In genomic region chr10:90274721-90275468, GRCh38 we compare ENCODE assay signal across 29 cellular contexts.
DNase-seq lines count a peak whose midpoint lies in the region; ATAC-seq, FAIRE-seq and TF ChIP-seq lines count a peak whose summit lies in the region.
"Had no signal": no experiment of that assay in that cellular context is flagged by ENCODE, and none has a peak within 500 bp of the region (broad histone marks: within the 10 kb centered on the region; RNA-seq: fewer than 3 reads in every experiment).

No MANE protein-coding gene starts in this region.

- peak overlapping the region; percentile 11; the same call in 1 of the 2 replicates for H3K4me2 ChIP-seq in HCT116 (ENCODE audit: low read length)
- no peak overlapping the region for H3K4me2 ChIP-seq in keratinocyte (ENCODE audit: control insufficient read depth, extremely low read depth, insufficient read depth, low read depth, low read length)
- H3K4me2 ChIP-seq: hepatocyte had no signal

- no peaks in the 10 kb centered on the region for H3K9me1 ChIP-seq in keratinocyte (ENCODE audit: control insufficient read depth, extremely low read depth, insufficient read depth, low read length)

- TF ChIP-seq RAD21 in HCT116 (IDR thresholded peaks at IDR 0.05; ENCODE audit: low read depth) = no peak

- H3K79me2 ChIP-seq in HCT116 (ENCODE audit: insufficient read depth, low read length) (no peaks in the 10 kb centered on the region), keratinocyte (ENCODE audit: control insufficient read depth, insufficient read depth, low read length) (no peaks in the 10 kb centered on the region)
- H3K79me2 ChIP-seq: hepatocyte had no signal

- H4K20me1 ChIP-seq in HCT116 (ENCODE audit: insufficient read depth) (no peaks in the 10 kb centered on the region), keratinocyte (ENCODE audit: control insufficient read depth, extremely low read depth, insufficient read depth, low read length) (no peaks in the 10 kb centered on the region)

- H2AFZ ChIP-seq in HCT116 (ENCODE audit: low read depth, low read length, poor library complexity, severe bottlenecking) (no peak overlapping the region), keratinocyte (ENCODE audit: control insufficient read depth, low read length) (peak overlapping the region; percentile 11)
- H2AFZ ChIP-seq: hepatocyte had no signal

- DNase-seq in HCT116 (ENCODE audit: low read depth, low spot score) (no peak), RWPE1 (ENCODE audit: low spot score) (peak; percentile 23), cardiac fibroblast (ENCODE audit: low read depth in 2 of 2) (peak; percentile 1 to 5), keratinocyte (ENCODE audit: low read depth, low spot score) (no peak), DMS 273 (lab: John Stamatoyannopoulos, UW; ENCODE audit: unreplicated experiment) (no peak), tibial artery (no peak), GM03348 (ENCODE audit: low spot score) (no peak)
- DNase-seq: activated CD4-positive, alpha-beta T cell treated with anti-CD3 and anti-CD28 coated beads, Interleukin-2, amount 10 ng/mL, durations not matched to agents 24 days and 14 days; activated effector memory CD4-positive, alpha-beta T cell treated with Interleukin-2 at 50 U/mL for 16 hours; activated T-cell treated with anti-CD3 and anti-CD28 coated beads, Interleukin-2, amount 50 U/mL, for 1 hour; anterior cingulate cortex; CD4-positive, alpha-beta T cell; esophagus squamous epithelium; left colon; NCI-H1105; NCI-H187; NCI-H2171 treated with DMSO at 0.1 percent for 48 hours; PC-3; SHP77; small intestine; stimulated activated naive CD8-positive, alpha-beta T cell treated with anti-CD3 and anti-CD28 coated beads, Interleukin-15, amount 100 ng/mL, for 72 hours; uterus had no signal

- H3K9me3 ChIP-seq in HCT116 (ENCODE audit: control insufficient read depth in 1 of 2, insufficient read depth in 1 of 2, low read depth in 1 of 2, low read length in 2 of 2) (no peaks in the 10 kb centered on the region), keratinocyte (ENCODE audit: control insufficient read depth, low read depth, low read length) (no peaks in the 10 kb centered on the region), tibial artery (no peaks in the 10 kb centered on the region)
- H3K9me3 ChIP-seq: esophagus squamous epithelium, gastroesophageal sphincter, thoracic aorta, uterus had no signal

- H3K27ac ChIP-seq in HCT116 (ENCODE audit: low read depth, low read length) = peak overlapping the region; percentile 35
- H3K27ac ChIP-seq in RWPE1 = no peak overlapping the region
- no peak overlapping the region for H3K27ac ChIP-seq in keratinocyte (ENCODE audit: control insufficient read depth, insufficient read depth, low read length)
- no peak overlapping the region for H3K27ac ChIP-seq in tibial artery
- H3K27ac ChIP-seq: esophagus squamous epithelium, gastroesophageal sphincter, hepatocyte, thoracic aorta, uterus had no signal

- peak; percentile 58 for FAIRE-seq in keratinocyte (lab: Jason Lieb, UNC)
- FAIRE-seq: D721Med, GM19239, K562, small intestine had no signal

- RAD21 ChIA-PET in HCT116 (lab: Charles Lee; ENCODE audit: low non-redundant PET in 1 of 2, low total read pairs in 2 of 2, uncharacterized antibody in 2 of 2, unreplicated experiment in 2 of 2) = no interaction called here

- TF ChIP-seq POLR2A in HCT116 (IDR thresholded peaks at IDR 0.05; ENCODE audit: borderline replicate concordance, extremely low read depth, insufficient read depth, insufficient read length) = no peak

- H3K27me3 ChIP-seq in HCT116 (ENCODE audit: insufficient read depth, low read length) (no peaks in the 10 kb centered on the region), keratinocyte (ENCODE audit: control insufficient read depth, extremely low read depth, insufficient read depth, low read length) (no peaks in the 10 kb centered on the region), tibial artery (no peaks in the 10 kb centered on the region)
- H3K27me3 ChIP-seq: esophagus squamous epithelium, gastroesophageal sphincter, hepatocyte, uterus had no signal

- CTCF ChIA-PET in HCT116 (lab: Charles Lee) = no interaction called here
- CTCF ChIA-PET in RWPE1 (lab: Yijun Ruan, JAX) = no interaction called here

- H3K9me2 ChIP-seq in HCT116 (ENCODE audit: insufficient read depth) = 0 out of 2 replicates have a peak, but pooled peaks cover under 1% of the 10 kb centered on the region

- POLR2A ChIA-PET in HCT116 (lab: Charles Lee) = no interaction called here
- POLR2A ChIA-PET in RWPE1 (lab: Yijun Ruan, JAX; ENCODE audit: low non-redundant PET) = no interaction called here

- no peaks in the 10 kb centered on the region for H3K36me3 ChIP-seq in HCT116 (ENCODE audit: control insufficient read depth in 1 of 2, insufficient read depth in 2 of 2, low read length in 2 of 2)
- no peaks in the 10 kb centered on the region for H3K36me3 ChIP-seq in keratinocyte (ENCODE audit: control insufficient read depth in 2 of 2, extremely low read depth in 1 of 2, insufficient read depth in 2 of 2, low read length in 2 of 2)
- H3K36me3 ChIP-seq in tibial artery = no peaks in the 10 kb centered on the region
- H3K36me3 ChIP-seq: esophagus squamous epithelium, gastroesophageal sphincter, thoracic aorta, uterus had no signal

- H3K4me3 ChIP-seq in HCT116 (replicated peaks in 1 of 2; ENCODE audit: low read depth in 1 of 2, low read length in 2 of 2) (no peak overlapping the region), cardiac fibroblast (replicated peaks in 1 of 2; ENCODE audit: low read depth in 2 of 2, low read length in 2 of 2) (no peak overlapping the region), keratinocyte (ENCODE audit: control insufficient read depth in 2 of 3, extremely low read depth in 1 of 3, insufficient read depth in 2 of 3, low read depth in 1 of 3, low read length in 3 of 3) (no peak overlapping the region), tibial artery (no peak overlapping the region)
- H3K4me3 ChIP-seq: esophagus squamous epithelium, gastroesophageal sphincter, hepatocyte, K562, thoracic aorta, uterus had no signal

- H3K4me1 ChIP-seq in HCT116 (ENCODE audit: control insufficient read depth in 1 of 2, insufficient read depth in 2 of 2, low read length in 2 of 2) (peaks cover 8 to 21% of the 10 kb centered on the region in 2 experiments; a peak in 3 of 4 replicates), keratinocyte (ENCODE audit: control insufficient read depth, extremely low read depth, insufficient read depth, low read length) (peaks cover 7% of the 10 kb centered on the region), tibial artery (no peaks in the 10 kb centered on the region)
- H3K4me1 ChIP-seq: esophagus squamous epithelium, gastroesophageal sphincter, uterus had no signal

- ATAC-seq in HCT116 (peak; percentile 57; the same call in 1 of the 2 replicates), GM21360 (IDR thresholded peaks at IDR 0.05; ENCODE audit: unreplicated experiment) (no peak)
- ATAC-seq: gastroesophageal sphincter; K562; left colon; PC-3; stimulated activated naive CD8-positive, alpha-beta T cell treated with anti-CD3 and anti-CD28 coated beads, Interleukin-15, amount 100 ng/mL, for 72 hours had no signal

- H3K9ac ChIP-seq in HCT116 (ENCODE audit: low read length) (no peak overlapping the region), keratinocyte (ENCODE audit: control insufficient read depth, extremely low read depth, insufficient read depth, low read length) (no peak overlapping the region)

- intact Hi-C loops in HCT116 (cut with micrococcal nuclease) (no loop called here), tibial artery (cut with DNase I; ENCODE audit: low total_unique reads) (no loop called here)

- no peak for TF ChIP-seq CTCF in HCT116 (IDR thresholded peaks at IDR 0.05 in 2 of 3, conservative IDR thresholded peaks at IDR 0.05 in 1 of 3; ENCODE audit: borderline replicate concordance in 1 of 3, insufficient read depth in 1 of 3, low read depth in 2 of 3, low read length in 2 of 3)
- no peak for TF ChIP-seq CTCF in RWPE1 (conservative IDR thresholded peaks at IDR 0.05; ENCODE audit: low read depth)
- no peak for TF ChIP-seq CTCF in cardiac fibroblast (IDR thresholded peaks at IDR 0.05; ENCODE audit: low read depth, low read length)
- TF ChIP-seq CTCF in keratinocyte (optimal IDR thresholded peaks at IDR 0.05 in 1 of 3, IDR thresholded peaks at IDR 0.05 in 1 of 3, conservative IDR thresholded peaks at IDR 0.05 in 1 of 3; ENCODE audit: extremely low read depth in 1 of 3, insufficient read depth in 2 of 3, low read length in 3 of 3) = no peak
- no peak for TF ChIP-seq CTCF in tibial artery (IDR thresholded peaks at IDR 0.05)

- dilution Hi-C loops in keratinocyte (cut with MboI; ENCODE audit: extremely low pct_ligation_motif_present, low sequenced_read_pairs) = no loop called here

- no TSS peak for BruUV-seq in HCT116 (replicated peaks; lab: Mats Ljungman, UMichigan)

TF ChIP-seq in HCT116, 20 proteins besides CTCF, POLR2A, EP300 and RAD21:
- peak; percentile 44 for TF ChIP-seq TCF7L2 (IDR thresholded peaks at IDR 0.05; ENCODE audit: borderline replicate concordance, extremely low read depth, insufficient read depth, insufficient read length)
- no peak for TF ChIP-seq SP1 (IDR thresholded peaks at IDR 0.05; ENCODE audit: low read depth)

Comparison
In these comparisons a context has a peak if more than half of its experiments do, and no peak if none do; other contexts are left out.
1. DNase-seq: peak in RWPE1 (single experiment) and cardiac fibroblast (2 of 2); none in HCT116 (single experiment), keratinocyte (single experiment), DMS 273 (single experiment), tibial artery (0 of 2) and GM03348 (single experiment).